ENCODE assay signal across 8 cellular contexts in genomic region chr19:45584332-45585157, GRCh38. TPM values are rescaled to one million over a fixed set of nuclear protein-coding genes. Genes with fewer than 3 reads are reported as not detected.
DNase-seq lines count a peak whose midpoint lies in the region; ATAC-seq and TF ChIP-seq lines count a peak whose summit lies in the region.

TSS of gene OPA3 (minus strand) at chr19:45584802. CDS start at chr19:45584764, 38 bp downstream.

- peaks cover 32% of the 10 kb centered on the region for H3K79me2 ChIP-seq in Karpas-422 (ENCODE audit: low read length)

- peak within 1 kb of the TSS; percentile 80 for H3K9ac ChIP-seq in Karpas-422 (ENCODE audit: low read length)

- TF ChIP-seq CTCF in esophagus squamous epithelium (IDR thresholded peaks at IDR 0.05) = peak in 3 of 6 experiments; percentile 17 to 45 (median 31)

- H3K4me3 ChIP-seq in Karpas-422 (ENCODE audit: low read length) (peak within 1 kb of the TSS; percentile 76), esophagus squamous epithelium (peak within 1 kb of the TSS; percentile 60 to 89 (median 76))

- H4K20me1 ChIP-seq in Karpas-422 (ENCODE audit: insufficient read depth, low read depth, low read length) = no peaks in the 10 kb centered on the region

- H3K27ac ChIP-seq in Karpas-422 (ENCODE audit: low read length) = peak within 1 kb of the TSS; percentile 64
- H3K27ac ChIP-seq in esophagus squamous epithelium = peak within 1 kb of the TSS; percentile 96 to 99 (median 99)

- intact Hi-C loops in esophagus squamous epithelium (cut with DNase I) = no loop called here

- H3K36me3 ChIP-seq in Karpas-422 (ENCODE audit: insufficient read depth, low read length) = no peaks in the 10 kb centered on the region
- H3K36me3 ChIP-seq in esophagus squamous epithelium = no peaks in the 10 kb centered on the region

- 0% methylated on average over 4 to 8 of the region's 63 CpGs for WGBS in esophagus squamous epithelium, 2 donors

- no peaks in the 10 kb centered on the region for H3K9me3 ChIP-seq in Karpas-422 (ENCODE audit: low read length)
- H3K9me3 ChIP-seq in esophagus squamous epithelium = no peaks in the 10 kb centered on the region

- DNase-seq in DMS79 treated with DMSO at 0.1 percent for 48 hours (lab: John Stamatoyannopoulos, UW) = peak; percentile 99
- peak; percentile 100 for DNase-seq in Karpas-422
- peak; percentile 99 for DNase-seq in RKO (ENCODE audit: low spot score)
- peak; percentile 96 for DNase-seq in activated T-helper 1 cell treated with Interleukin-2 at 50 U/mL for 16 hours (ENCODE audit: low read depth)
- DNase-seq in esophagus squamous epithelium (lab: John Stamatoyannopoulos, UW) = peak; percentile 99
- peak; percentile 100 for DNase-seq in myocyte (ENCODE audit: low read depth)
- peak; percentile 93 to 100 for DNase-seq in stimulated activated CD8-positive, alpha-beta memory T cell treated with anti-CD3 and anti-CD28 coated beads, Interleukin-7, amount 100 ng/mL, for 48 hours (ENCODE audit: extremely low read depth in 1 of 2, low read depth in 1 of 2)

- no peaks in the 10 kb centered on the region; the same call in 1 of the 2 replicates for H3K9me2 ChIP-seq in Karpas-422 (replicated peaks; ENCODE audit: insufficient read depth, low read length)

- peak; percentile 86 for ATAC-seq in GM21825 (IDR thresholded peaks at IDR 0.05; ENCODE audit: unreplicated experiment)

- H3K4me1 ChIP-seq in Karpas-422 (ENCODE audit: low read length) (peaks cover 14% of the 10 kb centered on the region), esophagus squamous epithelium (peaks cover 3 to 37% (median 12%) of the 10 kb centered on the region in 3 donors)

- H3K27me3 ChIP-seq in Karpas-422 (ENCODE audit: low read length) (no peaks in the 10 kb centered on the region), esophagus squamous epithelium (no peaks in the 10 kb centered on the region)

- peak within 1 kb of the TSS; percentile 78 for H3K4me2 ChIP-seq in Karpas-422 (ENCODE audit: low read depth, low read length, poor library complexity, severe bottlenecking)

- peak in 3 of 4 donors; percentile 21 to 41 (median 38) for TF ChIP-seq POLR2A in esophagus squamous epithelium (IDR thresholded peaks at IDR 0.05)

- peak within 1 kb of the TSS; percentile 92 for H2AFZ ChIP-seq in Karpas-422 (ENCODE audit: low read length)

RNA-seq across cellular contexts. Expression of gene OPA3, which starts in this region (rescaled TPM):
- 4.7 and 4.8 TPM in 2 replicates for total RNA-seq in Karpas-422 (2014; rRNA removed; shearing (Covaris generic); ENCODE audit: low replicate concordance)
- 10 to 100 TPM in 2 of 4 donors, 1 to 10 TPM in 2; 4.7 to 12.4 (median 10.1) TPM for total RNA-seq in esophagus squamous epithelium
- total RNA-seq in myocyte = 16.1 and 21.0 TPM in 2 replicates
- 10.4 TPM for polyA plus RNA-seq in myocyte (2012)

Comparison
In these comparisons a context has a peak if more than half of its experiments do, and no peak if none do; other contexts are left out.
1. Peak in every context shown above with its lines: DNase-seq, ATAC-seq, H3K4me3 ChIP-seq and H3K27ac ChIP-seq.